Comparison of ENCODE assay signal across 8 cellular contexts in genomic region chr6:36027501-36028087, GRCh38. TPM values are rescaled to one million over a fixed set of nuclear protein-coding genes. Genes with fewer than 3 reads are reported as not detected.
DNase-seq lines count a peak whose midpoint lies in the region; ATAC-seq, FAIRE-seq and TF ChIP-seq lines count a peak whose summit lies in the region.

Gene MAPK14, plus strand, starts transcription at chr6:36027808. Its CDS starts 350 bp downstream, at chr6:36028158.

- DNase-seq in DMS114 treated with DMSO at 0.1 percent for 48 hours (lab: John Stamatoyannopoulos, UW; ENCODE audit: unreplicated experiment) (peak; percentile 99), HuH-7.5 (ENCODE audit: low spot score) (peak; percentile 88), mesothelial cell of epicardium (ENCODE audit: low spot score in 2 of 2, unreplicated experiment in 2 of 2) (peak; percentile 97 to 99)
- peak; percentile 97 for DNase-seq in activated CD8-positive, alpha-beta memory T cell treated with anti-CD3 and anti-CD28 coated beads, Interleukin-2, amount 50 U/mL, for 48 hours
- DNase-seq in stimulated activated CD8-positive, alpha-beta memory T cell treated with anti-CD3 and anti-CD28 coated beads, Interleukin-15, amount 100 ng/mL, for 48 hours (ENCODE audit: low read depth in 2 of 2): peak; percentile 95

- H3K9ac ChIP-seq in OCI-LY3 (ENCODE audit: low read length): peak within 1 kb of the TSS; percentile 82

- peaks cover 16% of the 10 kb centered on the region for H4K20me1 ChIP-seq in OCI-LY3 (ENCODE audit: insufficient read depth, low read length)

- peaks cover 55% of the 10 kb centered on the region for H3K4me1 Mint-ChIP-seq in mesothelial cell of epicardium

- H3K36me3 Mint-ChIP-seq in mesothelial cell of epicardium: no peaks in the 10 kb centered on the region

- no peaks in the 10 kb centered on the region for H3K36me3 ChIP-seq in OCI-LY3 (replicated peaks; ENCODE audit: low read depth, low read length)

- peak; percentile 98 for FAIRE-seq in endometrium (lab: Jason Lieb, UNC)

- H2AFZ ChIP-seq in OCI-LY3 (ENCODE audit: low read depth, low read length): peak within 1 kb of the TSS; percentile 85

- H3K4me1 ChIP-seq in OCI-LY3 (ENCODE audit: low read length): peaks cover 8% of the 10 kb centered on the region

- H3K9me3 ChIP-seq in OCI-LY3 (ENCODE audit: insufficient read depth, low read length): no peaks in the 10 kb centered on the region

- peaks cover 50% of the 10 kb centered on the region for H3K79me2 ChIP-seq in OCI-LY3 (ENCODE audit: low read length)

- no peaks in the 10 kb centered on the region for H3K27me3 ChIP-seq in OCI-LY3 (ENCODE audit: low read depth, low read length)

- H3K27ac ChIP-seq in OCI-LY3 (ENCODE audit: low read length): peak within 1 kb of the TSS; percentile 33

- H3K27ac Mint-ChIP-seq in mesothelial cell of epicardium: peak within 1 kb of the TSS; percentile 93

- peak within 1 kb of the TSS; percentile 78 for H3K4me2 ChIP-seq in OCI-LY3 (ENCODE audit: low read length)

- peak within 1 kb of the TSS; percentile 88 for H3K4me3 ChIP-seq in OCI-LY3 (ENCODE audit: low read length)

- ATAC-seq in GM21526 (IDR thresholded peaks at IDR 0.05; ENCODE audit: low FRiP score, unreplicated experiment): peak; percentile 85

- TF ChIP-seq CTCF in OCI-LY3 (IDR thresholded peaks at IDR 0.05; ENCODE audit: low read depth, low read length) (peak; percentile 90), mesothelial cell of epicardium (IDR thresholded peaks at IDR 0.05; ENCODE audit: unreplicated experiment) (peak; percentile 50)

- peak within 1 kb of the TSS; percentile 85 for H3K4me3 Mint-ChIP-seq in mesothelial cell of epicardium

- no peaks in the 10 kb centered on the region for H3K9me3 Mint-ChIP-seq in mesothelial cell of epicardium

- no peaks in the 10 kb centered on the region for H3K27me3 Mint-ChIP-seq in mesothelial cell of epicardium (ENCODE audit: low read depth)

RNA-seq across cellular contexts. Expression of gene MAPK14, which starts in this region (rescaled TPM):
- total RNA-seq in mesothelial cell of epicardium: 51.1 to 54.8 TPM (median 54.8 TPM) in 3 replicates

Comparison
In these comparisons a context has a peak if more than half of its experiments do, and no peak if none do; other contexts are left out.
1. Peak in every context shown above with its lines: DNase-seq, ATAC-seq, H3K4me3 ChIP-seq and H3K27ac ChIP-seq.